In genomic region chr16:77896357-77896972, GRCh38 we compare ENCODE assay signal across 14 cellular contexts.
DNase-seq lines count a peak whose midpoint lies in the region; ATAC-seq and TF ChIP-seq lines count a peak whose summit lies in the region.
"Had no signal": no experiment of that assay in that cellular context is flagged by ENCODE, and none has a peak within 500 bp of the region (broad histone marks: within the 10 kb centered on the region; RNA-seq: fewer than 3 reads in every experiment).

No MANE protein-coding gene starts in this region.

- no peak overlapping the region for H4K91ac ChIP-seq in neuronal stem cell (ENCODE audit: low read depth, low read length, poor library complexity)

- TF ChIP-seq CTCF in WERI-Rb-1 (IDR thresholded peaks at IDR 0.05; ENCODE audit: low read depth, low read length) (no peak), GM13976 (IDR thresholded peaks at IDR 0.05; ENCODE audit: borderline replicate concordance, control extremely low read depth, extremely low read depth, insufficient read depth, missing control alignments) (no peak)

- no peak overlapping the region for H2BK12ac ChIP-seq in neuronal stem cell (ENCODE audit: low read length)

- no peak overlapping the region for H3K23ac ChIP-seq in neuronal stem cell (ENCODE audit: low read depth, low read length, poor library complexity)

- H2AK5ac ChIP-seq in neuronal stem cell (ENCODE audit: low read depth, low read length) = no peak overlapping the region

- no peak overlapping the region for H3K14ac ChIP-seq in neuronal stem cell (ENCODE audit: low read length)

- H3K27me3 ChIP-seq in WERI-Rb-1 (ENCODE audit: insufficient read depth, low read depth, severe bottlenecking) = no peaks in the 10 kb centered on the region
- no peaks in the 10 kb centered on the region for H3K27me3 ChIP-seq in neuronal stem cell (ENCODE audit: control insufficient read depth in 3 of 3, insufficient read depth in 3 of 3, low read depth in 1 of 3, low read length in 3 of 3)
- H3K27me3 ChIP-seq: foreskin keratinocyte, testis had no signal

- H3K18ac ChIP-seq in neuronal stem cell (ENCODE audit: low read length) = no peak overlapping the region

- no peak overlapping the region for H4K8ac ChIP-seq in neuronal stem cell (ENCODE audit: low read depth, low read length)

- H3K4ac ChIP-seq in neuronal stem cell (ENCODE audit: low read length) = no peak overlapping the region

- H3K4me3 ChIP-seq in WERI-Rb-1 (ENCODE audit: low read depth, low read length) = no peak overlapping the region
- H3K4me3 ChIP-seq in neuronal stem cell (ENCODE audit: low read length in 2 of 2) = no peak overlapping the region
- H3K4me3 ChIP-seq: skin epidermis, testis had no signal

- H2AFZ ChIP-seq in neuronal stem cell (ENCODE audit: low read length) = peak overlapping the region; percentile 48

- H2BK120ac ChIP-seq in neuronal stem cell (ENCODE audit: low read depth, low read length) = no peak overlapping the region

- no peaks in the 10 kb centered on the region for H3K9me3 ChIP-seq in WERI-Rb-1 (ENCODE audit: severe bottlenecking)
- H3K9me3 ChIP-seq in neuronal stem cell (replicated peaks in 1 of 2; ENCODE audit: control insufficient read depth in 2 of 2, insufficient read depth in 1 of 2, low read depth in 1 of 2, low read length in 2 of 2) = no peaks in the 10 kb centered on the region
- H3K9me3 ChIP-seq: testis had no signal

- H3K4me1 ChIP-seq in neuronal stem cell (ENCODE audit: control insufficient read depth in 2 of 2, insufficient read depth in 1 of 2, low read depth in 1 of 2, low read length in 2 of 2) = peaks cover 10 to 14% of the 10 kb centered on the region in 2 donors
- H3K4me1 ChIP-seq: foreskin keratinocyte, testis had no signal

- H2BK5ac ChIP-seq in neuronal stem cell (ENCODE audit: low read length) = no peak overlapping the region

- H2BK15ac ChIP-seq in neuronal stem cell (ENCODE audit: low read length) = no peak overlapping the region

- DNase-seq in M059J (ENCODE audit: low read depth) = peak; percentile 62
- peak; percentile 84 for DNase-seq in NCI-H2227 (lab: John Stamatoyannopoulos, UW; ENCODE audit: unreplicated experiment)
- peak; percentile 42 for DNase-seq in WERI-Rb-1
- DNase-seq in neuronal stem cell (ENCODE audit: low spot score) = no peak
- no peak for DNase-seq in HK-2 (ENCODE audit: unreplicated experiment)
- DNase-seq in GM13976 (ENCODE audit: low spot score) = no peak
- DNase-seq: foreskin keratinocyte, kidney glomerular epithelial cell, natural killer cell, NCI-H2171 treated with DMSO at 0.1 percent for 48 hours, SIG-M5, testis had no signal

- H3K9ac ChIP-seq in neuronal stem cell (ENCODE audit: low read depth, low read length, poor library complexity) = no peak overlapping the region

- H3K27ac ChIP-seq in WERI-Rb-1 (no peak overlapping the region), neuronal stem cell (replicated peaks; ENCODE audit: low read length) (no peak overlapping the region)
- H3K27ac ChIP-seq: foreskin keratinocyte, skin epidermis, testis had no signal

- no peaks in the 10 kb centered on the region for H3K79me1 ChIP-seq in neuronal stem cell (ENCODE audit: low read depth, low read length)

- no peak for ATAC-seq in HG03442 (IDR thresholded peaks at IDR 0.05; ENCODE audit: unreplicated experiment)
- ATAC-seq: foreskin keratinocyte, natural killer cell had no signal

- no peak overlapping the region for H3K4me2 ChIP-seq in neuronal stem cell (ENCODE audit: insufficient read depth, low read length, poor library complexity, severe bottlenecking)

- in situ Hi-C loops in GM13976 (cut with MboI; ENCODE audit: low sequenced_read_pairs, unreplicated experiment) = no loop called here

- no CpG with 5 or more reads among the region's 7 CpGs for WGBS in neuronal stem cell (ENCODE audit: extremely low coverage in 2 of 2, insufficient read length in 2 of 2, insufficient replicate concordance in 1 of 2), 2 donors

- no peaks in the 10 kb centered on the region for H3K36me3 ChIP-seq in WERI-Rb-1
- no peaks in the 10 kb centered on the region for H3K36me3 ChIP-seq in neuronal stem cell (replicated peaks in 1 of 2; ENCODE audit: control insufficient read depth in 2 of 2, insufficient read depth in 2 of 2, low read length in 2 of 2)

Comparison
In these comparisons a context has a peak if more than half of its experiments do, and no peak if none do; other contexts are left out.
1. DNase-seq: peak in M059J (single experiment), NCI-H2227 (single experiment) and WERI-Rb-1 (single experiment); none in neuronal stem cell (single experiment), HK-2 (single experiment) and GM13976 (single experiment).